2 cellular contexts compared by ENCODE assay signal in genomic region chr5:11082546-11082945, GRCh38.
TF ChIP-seq lines count a peak whose summit lies in the region.

No MANE protein-coding gene starts in this region.

TF ChIP-seq in GM23338, 12 proteins besides CTCF, POLR2A, EP300 and RAD21:
- TF ChIP-seq CREB1 (CRISPR knock-in tag; IDR thresholded peaks at IDR 0.05; ENCODE audit: low read depth) = no peak
- TF ChIP-seq STAT1 (IDR thresholded peaks at IDR 0.05; ENCODE audit: unreplicated experiment) = no peak
- no peak for TF ChIP-seq NANOG (IDR thresholded peaks at IDR 0.05; ENCODE audit: borderline replicate concordance)
- TF ChIP-seq JUNB (IDR thresholded peaks at IDR 0.05; ENCODE audit: unreplicated experiment) = no peak
- TF ChIP-seq POLR2AphosphoS5 (IDR thresholded peaks at IDR 0.05; ENCODE audit: low read depth) = no peak
- no peak for TF ChIP-seq ZNF331 (CRISPR knock-in tag; IDR thresholded peaks at IDR 0.05; ENCODE audit: low read depth)
- TF ChIP-seq EZH2phosphoT487 (IDR thresholded peaks at IDR 0.05; ENCODE audit: unreplicated experiment) = no peak
- no peak for TF ChIP-seq EZH2 (IDR thresholded peaks at IDR 0.05; ENCODE audit: low read depth, unreplicated experiment)
- no peak for TF ChIP-seq REST (IDR thresholded peaks at IDR 0.05; ENCODE audit: unreplicated experiment)
- TF ChIP-seq ZNF114 (CRISPR knock-in tag; IDR thresholded peaks at IDR 0.05) = no peak
- no peak for TF ChIP-seq ETS1 (IDR thresholded peaks at IDR 0.05)
- TF ChIP-seq ZNF462 (CRISPR knock-in tag; IDR thresholded peaks at IDR 0.05) = no peak
TF ChIP-seq in GM23338: peak in this region for 0.

TF ChIP-seq in H1, 55 proteins besides CTCF, POLR2A, EP300 and RAD21:
- TF ChIP-seq SIN3A (conservative IDR thresholded peaks at IDR 0.05 in 1 of 2, IDR thresholded peaks at IDR 0.05 in 1 of 2; ENCODE audit: low read depth in 1 of 2, low read length in 2 of 2) (no peak), HDAC6 (IDR thresholded peaks at IDR 0.05; ENCODE audit: low read depth, low read length) (no peak)
